Comparison of ENCODE assay signal across 3 cellular contexts in genomic region chr22:29030618-29031235, GRCh38.
A peak's percentile ranks its signal among the peaks of the same experiment; 100 is the strongest.
TF ChIP-seq lines count a peak whose summit lies in the region.

No MANE protein-coding gene starts in this region.

TF ChIP-seq in A549, 52 proteins besides CTCF, POLR2A, EP300 and RAD21 (continues in another document):
- TF ChIP-seq, protein P1, sequence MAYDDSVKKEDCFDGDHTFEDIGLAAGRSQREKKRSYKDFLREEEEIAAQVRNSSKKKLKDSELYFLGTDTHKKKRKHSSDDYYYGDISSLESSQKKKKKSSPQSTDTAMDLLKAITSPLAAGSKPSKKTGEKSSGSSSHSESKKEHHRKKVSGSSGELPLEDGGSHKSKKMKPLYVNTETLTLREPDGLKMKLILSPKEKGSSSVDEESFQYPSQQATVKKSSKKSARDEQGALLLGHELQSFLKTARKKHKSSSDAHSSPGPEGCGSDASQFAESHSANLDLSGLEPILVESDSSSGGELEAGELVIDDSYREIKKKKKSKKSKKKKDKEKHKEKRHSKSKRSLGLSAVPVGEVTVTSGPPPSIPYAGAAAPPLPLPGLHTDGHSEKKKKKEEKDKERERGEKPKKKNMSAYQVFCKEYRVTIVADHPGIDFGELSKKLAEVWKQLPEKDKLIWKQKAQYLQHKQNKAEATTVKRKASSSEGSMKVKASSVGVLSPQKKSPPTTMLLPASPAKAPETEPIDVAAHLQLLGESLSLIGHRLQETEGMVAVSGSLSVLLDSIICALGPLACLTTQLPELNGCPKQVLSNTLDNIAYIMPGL (CRISPR knock-in tag; IDR thresholded peaks at IDR 0.05; ENCODE audit: borderline replicate concordance) = no peak
- no peak for TF ChIP-seq PHF8 (IDR thresholded peaks at IDR 0.05; ENCODE audit: borderline replicate concordance, low read depth)
- no peak for TF ChIP-seq PBX3 (IDR thresholded peaks at IDR 0.05)
- TF ChIP-seq ZSCAN20 (CRISPR knock-in tag; IDR thresholded peaks at IDR 0.05) = no peak
- no peak for TF ChIP-seq MAFK (IDR thresholded peaks at IDR 0.05; ENCODE audit: partially characterized antibody)
- no peak for TF ChIP-seq FOSB (CRISPR knock-in tag; IDR thresholded peaks at IDR 0.05)
- TF ChIP-seq POLR2AphosphoS2 (conservative IDR thresholded peaks at IDR 0.05; ENCODE audit: low read length) = no peak
- TF ChIP-seq ZFP36 (IDR thresholded peaks at IDR 0.05; ENCODE audit: borderline replicate concordance, partially characterized antibody) = no peak
- TF ChIP-seq KDM5A (IDR thresholded peaks at IDR 0.05) = no peak
- TF ChIP-seq, protein P2, sequence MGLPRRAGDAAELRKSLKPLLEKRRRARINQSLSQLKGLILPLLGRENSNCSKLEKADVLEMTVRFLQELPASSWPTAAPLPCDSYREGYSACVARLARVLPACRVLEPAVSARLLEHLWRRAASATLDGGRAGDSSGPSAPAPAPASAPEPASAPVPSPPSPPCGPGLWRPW (IDR thresholded peaks at IDR 0.05) = no peak
- no peak for TF ChIP-seq SREBF2 (IDR thresholded peaks at IDR 0.05)
- no peak for TF ChIP-seq RARB (CRISPR knock-in tag; IDR thresholded peaks at IDR 0.05)
- no peak for TF ChIP-seq HOXB5 (CRISPR knock-in tag; IDR thresholded peaks at IDR 0.05)
- peak; percentile 9 to 59; a peak in 3 of 5 replicates for TF ChIP-seq JUN (IDR thresholded peaks at IDR 0.05)
- no peak for TF ChIP-seq BCL3 (IDR thresholded peaks at IDR 0.05)
- no peak; the same call in 2 of the 3 replicates for TF ChIP-seq SMC3 (IDR thresholded peaks at IDR 0.05)
- no peak for TF ChIP-seq RCOR1 (IDR thresholded peaks at IDR 0.05; ENCODE audit: low read depth, low read length)
- TF ChIP-seq RNF2 (IDR thresholded peaks at IDR 0.05; ENCODE audit: borderline replicate concordance, low read depth) = no peak
- peak; percentile 53; the same call in 1 of the 2 replicates for TF ChIP-seq GATA3 (IDR thresholded peaks at IDR 0.05; ENCODE audit: borderline replicate concordance)
- TF ChIP-seq NFE2L2 (conservative IDR thresholded peaks at IDR 0.05; ENCODE audit: low read length) = no peak
- no peak for TF ChIP-seq TFCP2L1 (CRISPR knock-in tag; IDR thresholded peaks at IDR 0.05)
- no peak for TF ChIP-seq EHMT2 (IDR thresholded peaks at IDR 0.05; ENCODE audit: low read depth)
- no peak for TF ChIP-seq FOSL2 (IDR thresholded peaks at IDR 0.05)
- 0 out of 2 replicates have a peak, but pooled peaks have one; percentile 2 for TF ChIP-seq FOSL2 (CRISPR knock-in tag; IDR thresholded peaks at IDR 0.05)

TF ChIP-seq in HEK293, 187 proteins besides CTCF, POLR2A, EP300 and RAD21 (continues in another document):
- peak; percentile 51; the same call in 1 of the 2 replicates for TF ChIP-seq OSR2 (tag by site-specific recombination; IDR thresholded peaks at IDR 0.05)
- TF ChIP-seq ZNF664 (tag by site-specific recombination; IDR thresholded peaks at IDR 0.05) = no peak
- TF ChIP-seq ZNF558 (tag by site-specific recombination; IDR thresholded peaks at IDR 0.05) = no peak
- no peak for TF ChIP-seq ZNF202 (tag by site-specific recombination; IDR thresholded peaks at IDR 0.05; ENCODE audit: borderline replicate concordance)
- TF ChIP-seq TRIM28 (IDR thresholded peaks at IDR 0.05; ENCODE audit: borderline replicate concordance, low read length) = no peak
- TF ChIP-seq IKZF3 (tag by site-specific recombination; IDR thresholded peaks at IDR 0.05) = peak; percentile 83
- no peak for TF ChIP-seq ZNF48 (tag by site-specific recombination; IDR thresholded peaks at IDR 0.05)
- TF ChIP-seq ZNF639 (tag by site-specific recombination; IDR thresholded peaks at IDR 0.05) = no peak
- TF ChIP-seq ZNF184 (tag by site-specific recombination; IDR thresholded peaks at IDR 0.05) = no peak
- TF ChIP-seq, protein P3, sequence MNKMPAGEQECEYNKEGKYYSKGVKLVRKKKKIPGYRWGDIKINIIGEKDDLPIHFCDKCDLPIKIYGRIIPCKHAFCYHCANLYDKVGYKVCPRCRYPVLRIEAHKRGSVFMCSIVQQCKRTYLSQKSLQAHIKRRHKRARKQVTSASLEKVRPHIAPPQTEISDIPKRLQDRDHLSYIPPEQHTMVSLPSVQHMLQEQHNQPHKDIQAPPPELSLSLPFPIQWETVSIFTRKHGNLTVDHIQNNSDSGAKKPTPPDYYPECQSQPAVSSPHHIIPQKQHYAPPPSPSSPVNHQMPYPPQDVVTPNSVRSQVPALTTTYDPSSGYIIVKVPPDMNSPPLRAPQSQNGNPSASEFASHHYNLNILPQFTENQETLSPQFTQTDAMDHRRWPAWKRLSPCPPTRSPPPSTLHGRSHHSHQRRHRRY (tag by site-specific recombination; IDR thresholded peaks at IDR 0.05) = no peak
- 0 out of 2 replicates have a peak, but pooled peaks have one; percentile 33 for TF ChIP-seq BCL11A (tag by site-specific recombination; IDR thresholded peaks at IDR 0.05; ENCODE audit: low read depth)
- TF ChIP-seq, protein P4, sequence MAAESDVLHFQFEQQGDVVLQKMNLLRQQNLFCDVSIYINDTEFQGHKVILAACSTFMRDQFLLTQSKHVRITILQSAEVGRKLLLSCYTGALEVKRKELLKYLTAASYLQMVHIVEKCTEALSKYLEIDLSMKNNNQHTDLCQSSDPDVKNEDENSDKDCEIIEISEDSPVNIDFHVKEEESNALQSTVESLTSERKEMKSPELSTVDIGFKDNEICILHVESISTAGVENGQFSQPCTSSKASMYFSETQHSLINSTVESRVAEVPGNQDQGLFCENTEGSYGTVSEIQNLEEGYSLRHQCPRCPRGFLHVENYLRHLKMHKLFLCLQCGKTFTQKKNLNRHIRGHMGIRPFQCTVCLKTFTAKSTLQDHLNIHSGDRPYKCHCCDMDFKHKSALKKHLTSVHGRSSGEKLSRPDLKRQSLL (tag by site-specific recombination; IDR thresholded peaks at IDR 0.05) = no peak
- TF ChIP-seq ZNF37A (tag by site-specific recombination; IDR thresholded peaks at IDR 0.05) = no peak
- no peak for TF ChIP-seq MZF1 (tag by site-specific recombination; IDR thresholded peaks at IDR 0.05; ENCODE audit: borderline replicate concordance)
- no peak for TF ChIP-seq ZNF133 (tag by site-specific recombination; IDR thresholded peaks at IDR 0.05)
- no peak for TF ChIP-seq ZNF677 (tag by site-specific recombination; IDR thresholded peaks at IDR 0.05)
- peak; percentile 43; the same call in 1 of the 2 replicates for TF ChIP-seq ZBTB8A (tag by site-specific recombination; IDR thresholded peaks at IDR 0.05)
- peak; percentile 11; the same call in 1 of the 2 replicates for TF ChIP-seq MYNN (tag by site-specific recombination; IDR thresholded peaks at IDR 0.05; ENCODE audit: borderline replicate concordance)
- no peak for TF ChIP-seq ZNF23 (tag by site-specific recombination; IDR thresholded peaks at IDR 0.05; ENCODE audit: borderline replicate concordance)
- TF ChIP-seq, protein P5, sequence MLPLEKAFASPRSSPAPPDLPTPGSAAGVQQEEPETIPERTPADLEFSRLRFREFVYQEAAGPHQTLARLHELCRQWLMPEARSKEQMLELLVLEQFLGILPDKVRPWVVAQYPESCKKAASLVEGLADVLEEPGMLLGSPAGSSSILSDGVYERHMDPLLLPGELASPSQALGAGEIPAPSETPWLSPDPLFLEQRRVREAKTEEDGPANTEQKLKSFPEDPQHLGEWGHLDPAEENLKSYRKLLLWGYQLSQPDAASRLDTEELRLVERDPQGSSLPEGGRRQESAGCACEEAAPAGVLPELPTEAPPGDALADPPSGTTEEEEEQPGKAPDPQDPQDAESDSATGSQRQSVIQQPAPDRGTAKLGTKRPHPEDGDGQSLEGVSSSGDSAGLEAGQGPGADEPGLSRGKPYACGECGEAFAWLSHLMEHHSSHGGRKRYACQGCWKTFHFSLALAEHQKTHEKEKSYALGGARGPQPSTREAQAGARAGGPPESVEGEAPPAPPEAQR (tag by site-specific recombination; IDR thresholded peaks at IDR 0.05) = no peak
- no peak for TF ChIP-seq ZNF112 (tag by site-specific recombination; IDR thresholded peaks at IDR 0.05)
- no peak for TF ChIP-seq ZNF132 (tag by site-specific recombination; IDR thresholded peaks at IDR 0.05; ENCODE audit: borderline replicate concordance)
- no peak for TF ChIP-seq ZNF214 (tag by site-specific recombination; IDR thresholded peaks at IDR 0.05; ENCODE audit: borderline replicate concordance)
- peak; percentile 53; the same call in 1 of the 2 replicates for TF ChIP-seq ZNF843 (tag by site-specific recombination; IDR thresholded peaks at IDR 0.05)
- TF ChIP-seq ZNF140 (tag by site-specific recombination; IDR thresholded peaks at IDR 0.05) = no peak
- TF ChIP-seq ZNF514 (tag by site-specific recombination; IDR thresholded peaks at IDR 0.05) = no peak

TF ChIP-seq in neural cell, 6 proteins besides CTCF, POLR2A, EP300 and RAD21:
- TF ChIP-seq MXI1 (conservative IDR thresholded peaks at IDR 0.05; ENCODE audit: poor library complexity, severe bottlenecking) (no peak), POLR2AphosphoS5 (IDR thresholded peaks at IDR 0.05) (no peak), EZH2 (IDR thresholded peaks at IDR 0.05; ENCODE audit: borderline replicate concordance, insufficient read depth, low read length, poor library complexity, severe bottlenecking) (no peak), SMC3 (conservative IDR thresholded peaks at IDR 0.05; ENCODE audit: poor library complexity) (no peak), TAF1 (IDR thresholded peaks at IDR 0.05; ENCODE audit: low read depth) (no peak)
- TF ChIP-seq, protein P6, sequence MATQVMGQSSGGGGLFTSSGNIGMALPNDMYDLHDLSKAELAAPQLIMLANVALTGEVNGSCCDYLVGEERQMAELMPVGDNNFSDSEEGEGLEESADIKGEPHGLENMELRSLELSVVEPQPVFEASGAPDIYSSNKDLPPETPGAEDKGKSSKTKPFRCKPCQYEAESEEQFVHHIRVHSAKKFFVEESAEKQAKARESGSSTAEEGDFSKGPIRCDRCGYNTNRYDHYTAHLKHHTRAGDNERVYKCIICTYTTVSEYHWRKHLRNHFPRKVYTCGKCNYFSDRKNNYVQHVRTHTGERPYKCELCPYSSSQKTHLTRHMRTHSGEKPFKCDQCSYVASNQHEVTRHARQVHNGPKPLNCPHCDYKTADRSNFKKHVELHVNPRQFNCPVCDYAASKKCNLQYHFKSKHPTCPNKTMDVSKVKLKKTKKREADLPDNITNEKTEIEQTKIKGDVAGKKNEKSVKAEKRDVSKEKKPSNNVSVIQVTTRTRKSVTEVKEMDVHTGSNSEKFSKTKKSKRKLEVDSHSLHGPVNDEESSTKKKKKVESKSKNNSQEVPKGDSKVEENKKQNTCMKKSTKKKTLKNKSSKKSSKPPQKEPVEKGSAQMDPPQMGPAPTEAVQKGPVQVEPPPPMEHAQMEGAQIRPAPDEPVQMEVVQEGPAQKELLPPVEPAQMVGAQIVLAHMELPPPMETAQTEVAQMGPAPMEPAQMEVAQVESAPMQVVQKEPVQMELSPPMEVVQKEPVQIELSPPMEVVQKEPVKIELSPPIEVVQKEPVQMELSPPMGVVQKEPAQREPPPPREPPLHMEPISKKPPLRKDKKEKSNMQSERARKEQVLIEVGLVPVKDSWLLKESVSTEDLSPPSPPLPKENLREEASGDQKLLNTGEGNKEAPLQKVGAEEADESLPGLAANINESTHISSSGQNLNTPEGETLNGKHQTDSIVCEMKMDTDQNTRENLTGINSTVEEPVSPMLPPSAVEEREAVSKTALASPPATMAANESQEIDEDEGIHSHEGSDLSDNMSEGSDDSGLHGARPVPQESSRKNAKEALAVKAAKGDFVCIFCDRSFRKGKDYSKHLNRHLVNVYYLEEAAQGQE (IDR thresholded peaks at IDR 0.05; ENCODE audit: borderline replicate concordance) = no peak
